ENCODE assay signal across 20 cellular contexts in genomic region chr1:214946615-214947014, GRCh38.
A peak's percentile ranks its signal among the peaks of the same experiment; 100 is the strongest.
DNase-seq lines count a peak whose midpoint lies in the region; FAIRE-seq and TF ChIP-seq lines count a peak whose summit lies in the region.
"Had no signal": no experiment of that assay in that cellular context is flagged by ENCODE, and none has a peak within 500 bp of the region (broad histone marks: within the 10 kb centered on the region; RNA-seq: fewer than 3 reads in every experiment).

No MANE protein-coding gene starts in this region.

- H3F3A ChIP-seq in GM23248 (ENCODE audit: insufficient read depth) = no peaks in the 10 kb centered on the region

- no peak overlapping the region for H3K4ac ChIP-seq in H9 (ENCODE audit: low read depth, low read length)

- H2AFZ ChIP-seq in GM23248 (peak overlapping the region; percentile 22; the same call in 1 of the 2 replicates), keratinocyte (ENCODE audit: control insufficient read depth, low read length) (no peak overlapping the region), H9 (ENCODE audit: low read length) (no peak overlapping the region), Karpas-422 (ENCODE audit: low read length) (no peak overlapping the region)

- H2BK20ac ChIP-seq in H9 (ENCODE audit: low read depth, low read length, poor library complexity, severe bottlenecking) = no peak overlapping the region

- dilution Hi-C loops in keratinocyte (cut with MboI; ENCODE audit: extremely low pct_ligation_motif_present, low sequenced_read_pairs) = no loop called here

- no peak overlapping the region for H2AK5ac ChIP-seq in H9 (ENCODE audit: insufficient read length, low read length)

- peaks cover 3 to 8% of the 10 kb centered on the region in 2 experiments; a peak in 1 of 4 replicates for H3K4me1 Mint-ChIP-seq in H9
- H3K4me1 Mint-ChIP-seq in CD4-positive, alpha-beta memory T cell = no peaks in the 10 kb centered on the region
- H3K4me1 Mint-ChIP-seq: CD4-positive, CD25-positive, alpha-beta regulatory T cell had no signal

- no peaks in the 10 kb centered on the region for H3K9me3 Mint-ChIP-seq in H9
- peaks cover 0 to 3% (median 0%) of the 10 kb centered on the region in 8 donors for H3K9me3 Mint-ChIP-seq in CD4-positive, alpha-beta memory T cell

- H2BK12ac ChIP-seq in H9 (ENCODE audit: insufficient read length, low read depth, low read length) = no peak overlapping the region

- H3K56ac ChIP-seq in H9 (ENCODE audit: insufficient read length, low read depth, low read length) = no peak overlapping the region

- H3K27me3 Mint-ChIP-seq in H9 (ENCODE audit: low read depth) = no peaks in the 10 kb centered on the region
- H3K27me3 Mint-ChIP-seq in CD4-positive, alpha-beta memory T cell = no peaks in the 10 kb centered on the region
- H3K27me3 Mint-ChIP-seq: CD4-positive, CD25-positive, alpha-beta regulatory T cell had no signal

- no peaks in the 10 kb centered on the region for H4K20me1 ChIP-seq in GM23248 (ENCODE audit: insufficient read depth)
- no peaks in the 10 kb centered on the region for H4K20me1 ChIP-seq in keratinocyte (ENCODE audit: control insufficient read depth, extremely low read depth, insufficient read depth, low read length)
- H4K20me1 ChIP-seq in H9 (ENCODE audit: control insufficient read depth, insufficient read depth, insufficient read length) = no peaks in the 10 kb centered on the region
- no peaks in the 10 kb centered on the region for H4K20me1 ChIP-seq in Karpas-422 (ENCODE audit: insufficient read depth, low read depth, low read length)

- no peak overlapping the region for H3K23ac ChIP-seq in H9 (ENCODE audit: insufficient read length, low read depth, low read length)

- no peak overlapping the region for H3K4me3 Mint-ChIP-seq in H9
- H3K4me3 Mint-ChIP-seq in CD4-positive, alpha-beta memory T cell = no peak overlapping the region
- H3K4me3 Mint-ChIP-seq: CD4-positive, CD25-positive, alpha-beta regulatory T cell; HFFc6 had no signal

- no peak overlapping the region for H4K91ac ChIP-seq in H9 (ENCODE audit: insufficient read length, low read depth, low read length)

- no peaks in the 10 kb centered on the region for H3K36me3 Mint-ChIP-seq in H9 (ENCODE audit: insufficient read depth in 1 of 3, low read depth in 3 of 3)
- H3K36me3 Mint-ChIP-seq in CD4-positive, alpha-beta memory T cell = no peaks in the 10 kb centered on the region
- H3K36me3 Mint-ChIP-seq: CD4-positive, CD25-positive, alpha-beta regulatory T cell had no signal

- POLR2A ChIA-PET in HEK293T (lab: Yijun Ruan, JAX) = no interaction called here
- POLR2A ChIA-PET in CD4-positive, alpha-beta memory T cell (lab: Charles Lee; ENCODE audit: partially characterized antibody) = no interaction called here

- CTCF ChIA-PET in HEK293T (lab: Yijun Ruan, JAX) = no interaction called here
- CTCF ChIA-PET in CD4-positive, alpha-beta memory T cell (lab: Charles Lee; ENCODE audit: partially characterized antibody) = interaction anchor here (0.9 kb wide), 1 partner anchor 13 kb away, joined by 3 read pairs; no protein-coding TSS in a partner anchor

- no peak overlapping the region for H3K27ac Mint-ChIP-seq in H9
- H3K27ac Mint-ChIP-seq in CD4-positive, alpha-beta memory T cell = no peak overlapping the region
- H3K27ac Mint-ChIP-seq: CD4-positive, CD25-positive, alpha-beta regulatory T cell; HFFc6 had no signal

- no peaks in the 10 kb centered on the region for H3K79me2 ChIP-seq in GM23248 (ENCODE audit: insufficient read depth)
- H3K79me2 ChIP-seq in keratinocyte (ENCODE audit: control insufficient read depth, insufficient read depth, low read length) = no peaks in the 10 kb centered on the region
- H3K79me2 ChIP-seq in H9 (ENCODE audit: insufficient read depth, low read length) = no peaks in the 10 kb centered on the region
- no peaks in the 10 kb centered on the region for H3K79me2 ChIP-seq in Karpas-422 (ENCODE audit: low read length)

- DNase-seq in GM23248 = no peak
- DNase-seq in brain pericyte (ENCODE audit: low read depth, low spot score) = peak; percentile 18
- DNase-seq in keratinocyte (ENCODE audit: low read depth, low spot score) = no peak
- no peak for DNase-seq in H9
- DNase-seq in HEK293T (ENCODE audit: extremely low spot score) = no peak
- no peak for DNase-seq in Karpas-422
- DNase-seq in CD4-positive, alpha-beta memory T cell = no peak
- DNase-seq: BE2C; C1 segment of cervical spinal cord; Caco-2; CD4-positive, CD25-positive, alpha-beta regulatory T cell; DMS153; DMS79; GDM1; HCEC 1CT; HFFc6 had no signal

- no peak overlapping the region for H4K8ac ChIP-seq in H9 (replicated peaks; ENCODE audit: insufficient read length, low read depth, low read length)

- no peaks in the 10 kb centered on the region for H3K23me2 ChIP-seq in H9 (ENCODE audit: insufficient read length, low read depth, low read length, poor library complexity, severe bottlenecking)

- no peaks in the 10 kb centered on the region for H3K9me1 ChIP-seq in keratinocyte (ENCODE audit: control insufficient read depth, extremely low read depth, insufficient read depth, low read length)

- H3K27ac ChIP-seq in GM23248 = no peak overlapping the region
- no peak overlapping the region for H3K27ac ChIP-seq in keratinocyte (ENCODE audit: control insufficient read depth, insufficient read depth, low read length)
- H3K27ac ChIP-seq in H9 (ENCODE audit: insufficient read length, low read depth, low read length) = no peak overlapping the region
- no peak overlapping the region for H3K27ac ChIP-seq in Karpas-422 (ENCODE audit: low read length)
- H3K27ac ChIP-seq in CD4-positive, alpha-beta memory T cell (ENCODE audit: low read depth, low read length) = no peak overlapping the region
- H3K27ac ChIP-seq: HL-60 had no signal

- intact Hi-C loops in CD4-positive, alpha-beta memory T cell (cut with micrococcal nuclease) = no loop called here

- in situ Hi-C loops in GM23248 (cut with MboI) = no loop called here

- no peak overlapping the region for H3K14ac ChIP-seq in H9 (ENCODE audit: insufficient read depth, low read length)

- H2BK120ac ChIP-seq in H9 (ENCODE audit: low read depth, low read length, poor library complexity, severe bottlenecking) = no peak overlapping the region

- no peak overlapping the region for H2BK15ac ChIP-seq in H9 (ENCODE audit: low read depth, low read length)

- no peak overlapping the region for H4K5ac ChIP-seq in H9 (ENCODE audit: insufficient read length, low read depth, low read length)

- H3K79me1 ChIP-seq in H9 (ENCODE audit: insufficient read depth, low read depth, low read length, poor library complexity, severe bottlenecking) = no peaks in the 10 kb centered on the region

- peak; percentile 36 for FAIRE-seq in keratinocyte (lab: Jason Lieb, UNC)
- FAIRE-seq: GM12892, GM18507, K562 had no signal

- H3K36me3 ChIP-seq in GM23248 (ENCODE audit: low read depth) (no peaks in the 10 kb centered on the region), keratinocyte (ENCODE audit: control insufficient read depth in 2 of 2, extremely low read depth in 1 of 2, insufficient read depth in 2 of 2, low read length in 2 of 2) (no peaks in the 10 kb centered on the region), Karpas-422 (ENCODE audit: insufficient read depth, low read length) (no peaks in the 10 kb centered on the region)
- no peaks in the 10 kb centered on the region for H3K36me3 ChIP-seq in CD4-positive, alpha-beta memory T cell (ENCODE audit: insufficient read depth, low read length)
- H3K36me3 ChIP-seq: BE2C had no signal

- no peak overlapping the region for H3K9ac ChIP-seq in GM23248
- H3K9ac ChIP-seq in keratinocyte (ENCODE audit: control insufficient read depth, extremely low read depth, insufficient read depth, low read length) = no peak overlapping the region
- no peak overlapping the region for H3K9ac ChIP-seq in H9 (ENCODE audit: extremely low read depth, insufficient read length, low read length)
- H3K9ac ChIP-seq in Karpas-422 (ENCODE audit: low read length) = no peak overlapping the region

- no peaks in the 10 kb centered on the region; the same call in 1 of the 2 replicates for H3K4me1 ChIP-seq in GM23248 (ENCODE audit: insufficient read depth)
- H3K4me1 ChIP-seq in keratinocyte (ENCODE audit: control insufficient read depth, extremely low read depth, insufficient read depth, low read length) = no peaks in the 10 kb centered on the region
- H3K4me1 ChIP-seq in H9 (ENCODE audit: insufficient read depth, low read length) = no peaks in the 10 kb centered on the region; the same call in 1 of the 2 replicates
- no peaks in the 10 kb centered on the region for H3K4me1 ChIP-seq in Karpas-422 (ENCODE audit: low read length)
- no peaks in the 10 kb centered on the region for H3K4me1 ChIP-seq in CD4-positive, alpha-beta memory T cell (ENCODE audit: insufficient read depth, low read length)
- H3K4me1 ChIP-seq: BE2C, Caco-2 had no signal

- no peak overlapping the region for H3T11ph ChIP-seq in H9 (ENCODE audit: low read length)

- H2BK5ac ChIP-seq in H9 (ENCODE audit: insufficient read length, low read length) = no peak overlapping the region

- H3K9me3 ChIP-seq in GM23248 (ENCODE audit: low read depth) (no peaks in the 10 kb centered on the region), keratinocyte (ENCODE audit: control insufficient read depth, low read depth, low read length) (no peaks in the 10 kb centered on the region), H9 (ENCODE audit: control insufficient read depth, low read depth, low read length) (no peaks in the 10 kb centered on the region), Karpas-422 (ENCODE audit: low read length) (no peaks in the 10 kb centered on the region)
- H3K9me3 ChIP-seq in CD4-positive, alpha-beta memory T cell (ENCODE audit: control insufficient read depth in 1 of 2, low read length in 2 of 2) = no peaks in the 10 kb centered on the region
- H3K9me3 ChIP-seq: BE2C had no signal

- WGBS in GM23248 (ENCODE audit: low coverage in 1 of 2, low lambda C conversion rate in 2 of 2, missing lambda C conversion rate in 2 of 2), 2 experiments = 56 to 61% methylated on average over 1 of the region's 1 CpG
- no CpG with 5 or more reads among the region's 1 CpG for whole genome bisulfite sequencing in H9 (ENCODE audit: extremely low coverage, insufficient read length, low lambda C conversion rate)

- TF ChIP-seq CTCF in keratinocyte (optimal IDR thresholded peaks at IDR 0.05 in 1 of 3, IDR thresholded peaks at IDR 0.05 in 1 of 3, conservative IDR thresholded peaks at IDR 0.05 in 1 of 3; ENCODE audit: extremely low read depth in 1 of 3, insufficient read depth in 2 of 3, low read length in 3 of 3) (no peak), H9 (conservative IDR thresholded peaks at IDR 0.05) (no peak)

- H3K27me3 ChIP-seq in GM23248 (replicated peaks; ENCODE audit: insufficient read depth) (no peaks in the 10 kb centered on the region), keratinocyte (ENCODE audit: control insufficient read depth, extremely low read depth, insufficient read depth, low read length) (no peaks in the 10 kb centered on the region), H9 (ENCODE audit: insufficient read depth, low read length) (no peaks in the 10 kb centered on the region), Karpas-422 (ENCODE audit: low read length) (no peaks in the 10 kb centered on the region)
- H3K27me3 ChIP-seq in CD4-positive, alpha-beta memory T cell (ENCODE audit: insufficient read depth, low read length) = no peaks in the 10 kb centered on the region
- H3K27me3 ChIP-seq: BE2C had no signal

- no peak overlapping the region for H3K18ac ChIP-seq in H9 (ENCODE audit: insufficient read length, low read depth, low read length)

- H3K4me3 ChIP-seq in GM23248 (no peak overlapping the region), keratinocyte (ENCODE audit: control insufficient read depth in 2 of 3, extremely low read depth in 1 of 3, insufficient read depth in 2 of 3, low read depth in 1 of 3, low read length in 3 of 3) (no peak overlapping the region), Karpas-422 (ENCODE audit: low read length) (no peak overlapping the region)
- no peak overlapping the region for H3K4me3 ChIP-seq in CD4-positive, alpha-beta memory T cell (ENCODE audit: low read length in 2 of 2)
- H3K4me3 ChIP-seq: K562 had no signal

- no peaks in the 10 kb centered on the region for H3K9me2 ChIP-seq in GM23248 (ENCODE audit: insufficient read depth)
- H3K9me2 ChIP-seq in Karpas-422 (replicated peaks; ENCODE audit: insufficient read depth, low read length) = no peaks in the 10 kb centered on the region

- H3K4me2 ChIP-seq in GM23248 (ENCODE audit: unreplicated experiment) = no peak overlapping the region
- no peak overlapping the region for H3K4me2 ChIP-seq in keratinocyte (ENCODE audit: control insufficient read depth, extremely low read depth, insufficient read depth, low read depth, low read length)
- no peak overlapping the region for H3K4me2 ChIP-seq in H9 (ENCODE audit: insufficient read depth, insufficient read length, low read length)
- no peak overlapping the region for H3K4me2 ChIP-seq in Karpas-422 (ENCODE audit: low read depth, low read length, poor library complexity, severe bottlenecking)
